In genomic region chr2:24792874-24793751, GRCh38 we compare ENCODE assay signal across 8 cellular contexts. TPM values are rescaled to one million over a fixed set of nuclear protein-coding genes. Genes with fewer than 3 reads are reported as not detected.
DNase-seq lines count a peak whose midpoint lies in the region; ATAC-seq, FAIRE-seq and TF ChIP-seq lines count a peak whose summit lies in the region.

CENPO (plus strand) TSS chr2:24793425; CDS start chr2:24793920, 495 bp downstream.
PTRHD1 (minus strand) TSS chr2:24793391; CDS start chr2:24793377, 14 bp downstream.

- ATAC-seq in A549: peak; percentile 91 to 95
- ATAC-seq in HG03066 (IDR thresholded peaks at IDR 0.05; ENCODE audit: low read depth, unreplicated experiment): peak; percentile 97
- ATAC-seq in body of pancreas: peak; percentile 96

- TF ChIP-seq POLR2A in A549 (IDR thresholded peaks at IDR 0.05; ENCODE audit: low read length) (peak; percentile 90), GM18526 (IDR thresholded peaks at IDR 0.05; ENCODE audit: extremely low read depth, insufficient read length) (peak; percentile 72), body of pancreas (IDR thresholded peaks at IDR 0.05) (peak; percentile 58 to 88 (median 87)), sigmoid colon (IDR thresholded peaks at IDR 0.05) (peak in 1 of 2 donors; percentile 48)

- WGBS in A549 (ENCODE audit: missing lambda C conversion rate): under 1% methylated on average over 68 of the region's 72 CpGs
- 1% methylated on average over 29 to 67 of the region's 72 CpGs for WGBS in body of pancreas, 2 donors
- WGBS in sigmoid colon, 2 donors: 0% methylated on average over 72 of the region's 72 CpGs

- H3K27me3 ChIP-seq in body of pancreas (no peaks in the 10 kb centered on the region), sigmoid colon (no peaks in the 10 kb centered on the region)

- TF ChIP-seq EP300 in A549 (IDR thresholded peaks at IDR 0.05) (no peak), sigmoid colon (IDR thresholded peaks at IDR 0.05) (no peak)

- CTCF ChIA-PET in A549 (lab: Yijun Ruan, JAX): interaction anchor here (0.5 to 5.4 kb wide), 23 partner anchors 9 to 562 kb away, joined by 3 to 61 read pairs (median 4); no protein-coding TSS in a partner anchor

- H3K4me3 ChIP-seq in A549 (peak within 1 kb of the TSS; percentile 73), body of pancreas (peak within 1 kb of the TSS; percentile 65 to 94), sigmoid colon (peak within 1 kb of the TSS; percentile 57 to 81 (median 75))

- intact Hi-C loops in body of pancreas (cut with DNase I): no loop called here
- intact Hi-C loops in sigmoid colon (cut with DNase I): loop anchor here (2.0 to 10.0 kb wide), 2 partner anchors 302 to 668 kb away; partner anchors contain the start of genes FAM228B, NCOA1 and PFN4

- H3K4me2 ChIP-seq in A549: peak within 1 kb of the TSS; percentile 87

- peak within 1 kb of the TSS; percentile 93 to 99 for H3K27ac ChIP-seq in A549
- H3K27ac ChIP-seq in body of pancreas: peak within 1 kb of the TSS; percentile 98 to 100 (median 98)
- peak within 1 kb of the TSS; percentile 92 to 98 (median 97) for H3K27ac ChIP-seq in sigmoid colon

- H3K4me1 ChIP-seq in A549: peaks cover 25% of the 10 kb centered on the region
- H3K4me1 ChIP-seq in body of pancreas: peaks cover 15% of the 10 kb centered on the region
- peaks cover 0 to 17% (median 13%) of the 10 kb centered on the region in 4 donors for H3K4me1 ChIP-seq in sigmoid colon

- TF ChIP-seq CTCF in A549 (IDR thresholded peaks at IDR 0.05) (peak; percentile 68), body of pancreas (IDR thresholded peaks at IDR 0.05) (peak; percentile 49 to 90 (median 70)), sigmoid colon (IDR thresholded peaks at IDR 0.05) (peak in 3 of 4 experiments; percentile 58 to 70 (median 67))

- POLR2A ChIA-PET in A549 (lab: Yijun Ruan, JAX): interaction anchor here (0.6 to 2.2 kb wide), 20 partner anchors 10 to 375 kb away, joined by 3 to 17 read pairs (median 4); partner anchors contain the start of genes NCOA1 and POMC

- H3K36me3 ChIP-seq in body of pancreas (replicated peaks in 1 of 2; ENCODE audit: insufficient read depth in 1 of 2, low read depth in 2 of 2) (no peaks in the 10 kb centered on the region), sigmoid colon (no peaks in the 10 kb centered on the region)

- FAIRE-seq in A549 (lab: Jason Lieb, UNC) (no peak), TTC549 (lab: Jason Lieb, UNC) (peak; percentile 60)

- peak; percentile 56 to 72 for TF ChIP-seq RAD21 in A549 (conservative IDR thresholded peaks at IDR 0.05 in 1 of 2, IDR thresholded peaks at IDR 0.05 in 1 of 2)

- H3K9me3 ChIP-seq in A549 (no peaks in the 10 kb centered on the region), body of pancreas (no peaks in the 10 kb centered on the region), sigmoid colon (no peaks in the 10 kb centered on the region)

- DNase-seq in A549 (ENCODE audit: low read depth in 1 of 2, low spot score in 1 of 2) (peak; percentile 96 to 99), NCI-H2107 treated with DMSO at 0.1 percent for 48 hours (lab: John Stamatoyannopoulos, UW; ENCODE audit: unreplicated experiment) (peak; percentile 94), body of pancreas (peak; percentile 96 to 98 (median 98)), iPS DF 19.7 (ENCODE audit: low read depth, low spot score) (peak; percentile 88), sigmoid colon (peak; percentile 98)

TF ChIP-seq in A549, 52 proteins besides CTCF, POLR2A, EP300 and RAD21 (continues in another document):
- TF ChIP-seq EHMT2 (IDR thresholded peaks at IDR 0.05; ENCODE audit: low read depth): no peak
- TF ChIP-seq ATOH8 (CRISPR knock-in tag; IDR thresholded peaks at IDR 0.05; ENCODE audit: low read depth): no peak
- TF ChIP-seq HMGXB4 (CRISPR knock-in tag; IDR thresholded peaks at IDR 0.05; ENCODE audit: borderline replicate concordance): no peak
- TF ChIP-seq RARB (CRISPR knock-in tag; IDR thresholded peaks at IDR 0.05): no peak
- no peak for TF ChIP-seq GATA3 (IDR thresholded peaks at IDR 0.05; ENCODE audit: borderline replicate concordance)
- TF ChIP-seq ZFP36 (IDR thresholded peaks at IDR 0.05; ENCODE audit: borderline replicate concordance, partially characterized antibody): no peak
- TF ChIP-seq TP53 (CRISPR knock-in tag; IDR thresholded peaks at IDR 0.05): peak; percentile 65; the same call in 1 of the 2 replicates
- TF ChIP-seq KDM5A (IDR thresholded peaks at IDR 0.05): peak; percentile 78
- TF ChIP-seq ZSCAN20 (CRISPR knock-in tag; IDR thresholded peaks at IDR 0.05): no peak
- TF ChIP-seq USF2 (IDR thresholded peaks at IDR 0.05): no peak
- no peak for TF ChIP-seq RCOR1 (IDR thresholded peaks at IDR 0.05; ENCODE audit: low read depth, low read length)
- TF ChIP-seq FOSB (CRISPR knock-in tag; IDR thresholded peaks at IDR 0.05): no peak
- no peak for TF ChIP-seq BHLHE40 (IDR thresholded peaks at IDR 0.05; ENCODE audit: low read depth, low read length)
- TF ChIP-seq MAX (IDR thresholded peaks at IDR 0.05): peak; percentile 72
- no peak for TF ChIP-seq RNF2 (IDR thresholded peaks at IDR 0.05; ENCODE audit: borderline replicate concordance, low read depth)
- TF ChIP-seq HDAC2 (IDR thresholded peaks at IDR 0.05): peak; percentile 73; the same call in 1 of the 2 replicates
- TF ChIP-seq BCL3 (IDR thresholded peaks at IDR 0.05): peak; percentile 69; the same call in 1 of the 3 replicates
- TF ChIP-seq JUN (IDR thresholded peaks at IDR 0.05): peak; percentile 65 to 89; a peak in 4 of 5 replicates
- TF ChIP-seq SMC3 (IDR thresholded peaks at IDR 0.05): peak; percentile 77
- TF ChIP-seq NR3C1 (IDR thresholded peaks at IDR 0.05): no peak
- TF ChIP-seq CHD4 (IDR thresholded peaks at IDR 0.05; ENCODE audit: borderline replicate concordance): no peak

RNA-seq across cellular contexts. Expression of gene CENPO, which starts in this region (rescaled TPM):
- polyA plus RNA-seq in A549 (2011; rRNA removed): 52.4 and 62.0 TPM in 2 replicates
- polyA plus RNA-seq in A549 (2012; cell fraction: cytosol; rRNA removed): 42.7 and 51.4 TPM in 2 replicates
- 70.2 and 87.9 TPM in 2 replicates for polyA plus RNA-seq in A549 (2012; cell fraction: nucleus; rRNA removed)
- 49.1 to 50.3 TPM (median 49.6 TPM) in 3 replicates for polyA plus RNA-seq in A549 (2017; fragmentation: RNase III; extraction: RNeasy Plus Mini Kit Qiagen cat#74134 plus additional on column Dnase treatment)
- polyA minus RNA-seq in A549 (2011; rRNA and poly(A)+ RNA removed): 71.9 and 74.3 TPM in 2 replicates
- 1 to 10 TPM; 2.0 to 2.6 TPM for total RNA-seq in body of pancreas
- 1 to 10 TPM in 2 of 4 donors, under 1 TPM in 2; 0.49 to 5.7 (median 1.7) TPM for total RNA-seq in sigmoid colon
- 10 to 100 TPM in 1 of 3 donors, 1 to 10 TPM in 2; 4.9 to 10.4 (median 6.0) TPM for polyA plus RNA-seq in sigmoid colon

RNA-seq across cellular contexts. Expression of gene PTRHD1, which starts in this region (rescaled TPM):
- polyA plus RNA-seq in A549 (2011; rRNA removed): 86.6 and 141 TPM in 2 replicates
- 103 and 106 TPM in 2 replicates for polyA plus RNA-seq in A549 (2012; cell fraction: cytosol; rRNA removed)
- 58.7 and 64.0 TPM in 2 replicates for polyA plus RNA-seq in A549 (2012; cell fraction: nucleus; rRNA removed)
- 42.7 to 47.5 TPM (median 44.9 TPM) in 3 replicates for polyA plus RNA-seq in A549 (2017; fragmentation: RNase III; extraction: RNeasy Plus Mini Kit Qiagen cat#74134 plus additional on column Dnase treatment)
- 21.7 and 31.9 TPM in 2 replicates for polyA minus RNA-seq in A549 (2011; rRNA and poly(A)+ RNA removed)
- total RNA-seq in body of pancreas: 10 to 100 TPM; 13.7 to 15.5 TPM
- 10 to 100 TPM; 10.5 to 36.0 (median 14.2) TPM for total RNA-seq in sigmoid colon
- 10 to 100 TPM; 35.5 to 56.4 (median 55.3) TPM for polyA plus RNA-seq in sigmoid colon

Comparison
In these comparisons a context has a peak if more than half of its experiments do, and no peak if none do; other contexts are left out.
1. Peak in every context shown above with its lines: DNase-seq, ATAC-seq, H3K4me3 ChIP-seq and H3K27ac ChIP-seq.